Comparison of ENCODE assay signal across 1 cellular context in the genomic region with DNA sequence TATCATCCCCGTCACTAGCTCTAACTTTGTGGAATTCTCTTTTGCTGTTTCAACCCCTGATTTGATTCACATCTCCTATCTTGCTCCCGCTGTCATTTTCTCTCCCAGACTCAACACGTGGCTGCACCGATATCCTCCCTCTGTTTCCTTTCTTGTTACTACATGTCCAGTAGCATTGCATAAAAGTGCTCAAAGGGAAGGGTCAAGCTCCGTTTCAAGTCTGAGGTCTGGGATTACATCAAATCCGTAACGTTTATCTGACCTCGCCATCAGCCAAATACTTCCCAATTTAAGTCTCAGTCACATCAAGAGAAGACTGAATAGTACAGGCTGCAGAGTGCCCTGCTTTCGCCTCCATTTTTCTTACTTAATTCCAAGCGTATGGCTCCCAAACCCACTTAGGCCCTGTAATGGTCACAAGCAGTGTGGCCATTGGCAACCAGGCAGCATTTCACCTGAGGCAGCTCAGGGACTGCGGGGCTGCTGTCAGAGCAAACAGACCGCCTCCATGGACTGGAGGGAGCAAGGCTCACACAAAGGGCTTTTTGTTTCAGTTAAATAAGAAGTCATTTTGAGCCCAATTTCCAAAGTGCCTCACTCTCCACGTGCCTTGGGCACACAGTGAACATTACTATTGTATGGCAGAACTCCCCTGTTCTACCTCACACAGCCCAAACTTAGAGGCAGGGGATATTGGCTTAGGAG.
TF ChIP-seq lines count a peak whose summit lies in the region.

No MANE protein-coding gene starts in this region.

TF ChIP-seq in HepG2, 621 proteins besides CTCF, POLR2A, EP300 and RAD21 (continued from another document):
- TF ChIP-seq, protein P1, sequence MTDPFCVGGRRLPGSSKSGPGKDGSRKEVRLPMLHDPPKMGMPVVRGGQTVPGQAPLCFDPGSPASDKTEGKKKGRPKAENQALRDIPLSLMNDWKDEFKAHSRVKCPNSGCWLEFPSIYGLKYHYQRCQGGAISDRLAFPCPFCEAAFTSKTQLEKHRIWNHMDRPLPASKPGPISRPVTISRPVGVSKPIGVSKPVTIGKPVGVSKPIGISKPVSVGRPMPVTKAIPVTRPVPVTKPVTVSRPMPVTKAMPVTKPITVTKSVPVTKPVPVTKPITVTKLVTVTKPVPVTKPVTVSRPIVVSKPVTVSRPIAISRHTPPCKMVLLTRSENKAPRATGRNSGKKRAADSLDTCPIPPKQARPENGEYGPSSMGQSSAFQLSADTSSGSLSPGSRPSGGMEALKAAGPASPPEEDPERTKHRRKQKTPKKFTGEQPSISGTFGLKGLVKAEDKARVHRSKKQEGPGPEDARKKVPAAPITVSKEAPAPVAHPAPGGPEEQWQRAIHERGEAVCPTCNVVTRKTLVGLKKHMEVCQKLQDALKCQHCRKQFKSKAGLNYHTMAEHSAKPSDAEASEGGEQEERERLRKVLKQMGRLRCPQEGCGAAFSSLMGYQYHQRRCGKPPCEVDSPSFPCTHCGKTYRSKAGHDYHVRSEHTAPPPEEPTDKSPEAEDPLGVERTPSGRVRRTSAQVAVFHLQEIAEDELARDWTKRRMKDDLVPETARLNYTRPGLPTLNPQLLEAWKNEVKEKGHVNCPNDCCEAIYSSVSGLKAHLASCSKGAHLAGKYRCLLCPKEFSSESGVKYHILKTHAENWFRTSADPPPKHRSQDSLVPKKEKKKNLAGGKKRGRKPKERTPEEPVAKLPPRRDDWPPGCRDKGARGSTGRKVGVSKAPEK (CRISPR knock-in tag; IDR thresholded peaks at IDR 0.05; ENCODE audit: borderline replicate concordance), result 0 out of 2 replicates have a peak, but pooled peaks have one; percentile 28
- TF ChIP-seq ZNF33B (CRISPR knock-in tag; IDR thresholded peaks at IDR 0.05), result no peak
- 0 out of 2 replicates have a peak, but pooled peaks have one; percentile 39 for TF ChIP-seq BORCS8-MEF2B (CRISPR knock-in tag; IDR thresholded peaks at IDR 0.05)
- no peak for TF ChIP-seq SOX6 (IDR thresholded peaks at IDR 0.05)
- peak; percentile 69 for TF ChIP-seq SOX6 (CRISPR knock-in tag; IDR thresholded peaks at IDR 0.05)
- TF ChIP-seq, protein P2, sequence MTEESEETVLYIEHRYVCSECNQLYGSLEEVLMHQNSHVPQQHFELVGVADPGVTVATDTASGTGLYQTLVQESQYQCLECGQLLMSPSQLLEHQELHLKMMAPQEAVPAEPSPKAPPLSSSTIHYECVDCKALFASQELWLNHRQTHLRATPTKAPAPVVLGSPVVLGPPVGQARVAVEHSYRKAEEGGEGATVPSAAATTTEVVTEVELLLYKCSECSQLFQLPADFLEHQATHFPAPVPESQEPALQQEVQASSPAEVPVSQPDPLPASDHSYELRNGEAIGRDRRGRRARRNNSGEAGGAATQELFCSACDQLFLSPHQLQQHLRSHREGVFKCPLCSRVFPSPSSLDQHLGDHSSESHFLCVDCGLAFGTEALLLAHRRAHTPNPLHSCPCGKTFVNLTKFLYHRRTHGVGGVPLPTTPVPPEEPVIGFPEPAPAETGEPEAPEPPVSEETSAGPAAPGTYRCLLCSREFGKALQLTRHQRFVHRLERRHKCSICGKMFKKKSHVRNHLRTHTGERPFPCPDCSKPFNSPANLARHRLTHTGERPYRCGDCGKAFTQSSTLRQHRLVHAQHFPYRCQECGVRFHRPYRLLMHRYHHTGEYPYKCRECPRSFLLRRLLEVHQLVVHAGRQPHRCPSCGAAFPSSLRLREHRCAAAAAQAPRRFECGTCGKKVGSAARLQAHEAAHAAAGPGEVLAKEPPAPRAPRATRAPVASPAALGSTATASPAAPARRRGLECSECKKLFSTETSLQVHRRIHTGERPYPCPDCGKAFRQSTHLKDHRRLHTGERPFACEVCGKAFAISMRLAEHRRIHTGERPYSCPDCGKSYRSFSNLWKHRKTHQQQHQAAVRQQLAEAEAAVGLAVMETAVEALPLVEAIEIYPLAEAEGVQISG (CRISPR knock-in tag; IDR thresholded peaks at IDR 0.05), result 0 out of 2 replicates have a peak, but pooled peaks have one; percentile 19
- TF ChIP-seq, protein P3, sequence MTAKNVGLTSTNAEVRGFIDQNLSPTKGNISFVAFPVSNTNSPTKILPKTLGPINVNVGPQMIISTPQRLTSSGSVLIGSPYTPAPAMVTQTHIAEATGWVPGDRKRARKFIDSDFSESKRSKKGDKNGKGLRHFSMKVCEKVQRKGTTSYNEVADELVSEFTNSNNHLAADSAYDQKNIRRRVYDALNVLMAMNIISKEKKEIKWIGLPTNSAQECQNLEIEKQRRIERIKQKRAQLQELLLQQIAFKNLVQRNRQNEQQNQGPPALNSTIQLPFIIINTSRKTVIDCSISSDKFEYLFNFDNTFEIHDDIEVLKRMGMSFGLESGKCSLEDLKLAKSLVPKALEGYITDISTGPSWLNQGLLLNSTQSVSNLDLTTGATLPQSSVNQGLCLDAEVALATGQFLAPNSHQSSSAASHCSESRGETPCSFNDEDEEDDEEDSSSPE (CRISPR knock-in tag; IDR thresholded peaks at IDR 0.05), result 0 out of 2 replicates have a peak, but pooled peaks have one; percentile 43
- peak; percentile 37 for TF ChIP-seq ASH2L (IDR thresholded peaks at IDR 0.05; ENCODE audit: insufficient read length, low read depth, low read length)
- TF ChIP-seq ZNF605 (CRISPR knock-in tag; IDR thresholded peaks at IDR 0.05), result 0 out of 2 replicates have a peak, but pooled peaks have one; percentile 16
- 0 out of 2 replicates have a peak, but pooled peaks have one; percentile 21 for TF ChIP-seq SAP130 (CRISPR knock-in tag; IDR thresholded peaks at IDR 0.05; ENCODE audit: low read depth)
- peak; percentile 45; the same call in 1 of the 2 replicates for TF ChIP-seq MYC (CRISPR knock-in tag; IDR thresholded peaks at IDR 0.05; ENCODE audit: borderline replicate concordance)
- TF ChIP-seq ZNF644 (CRISPR knock-in tag; IDR thresholded peaks at IDR 0.05; ENCODE audit: low read depth), result peak; percentile 85
- TF ChIP-seq, protein P4, sequence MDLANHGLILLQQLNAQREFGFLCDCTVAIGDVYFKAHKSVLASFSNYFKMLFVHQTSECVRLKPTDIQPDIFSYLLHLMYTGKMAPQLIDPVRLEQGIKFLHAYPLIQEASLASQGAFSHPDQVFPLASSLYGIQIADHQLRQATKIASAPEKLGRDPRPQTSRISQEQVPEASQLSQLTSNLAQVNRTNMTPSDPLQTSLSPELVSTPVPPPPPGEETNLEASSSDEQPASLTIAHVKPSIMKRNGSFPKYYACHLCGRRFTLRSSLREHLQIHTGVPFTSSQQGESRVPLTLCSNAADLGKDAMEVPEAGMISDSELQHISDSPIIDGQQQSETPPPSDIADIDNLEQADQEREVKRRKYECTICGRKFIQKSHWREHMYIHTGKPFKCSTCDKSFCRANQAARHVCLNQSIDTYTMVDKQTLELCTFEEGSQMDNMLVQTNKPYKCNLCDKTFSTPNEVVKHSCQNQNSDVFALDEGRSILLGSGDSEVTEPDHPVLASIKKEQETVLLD (CRISPR knock-in tag; IDR thresholded peaks at IDR 0.05; ENCODE audit: low read depth), result 0 out of 2 replicates have a peak, but pooled peaks have one; percentile 28
- TF ChIP-seq ZNF292 (CRISPR knock-in tag; IDR thresholded peaks at IDR 0.05; ENCODE audit: borderline replicate concordance, low read depth), result peak; percentile 75; the same call in 1 of the 2 replicates
- TF ChIP-seq, protein P5, sequence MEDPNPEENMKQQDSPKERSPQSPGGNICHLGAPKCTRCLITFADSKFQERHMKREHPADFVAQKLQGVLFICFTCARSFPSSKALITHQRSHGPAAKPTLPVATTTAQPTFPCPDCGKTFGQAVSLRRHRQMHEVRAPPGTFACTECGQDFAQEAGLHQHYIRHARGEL (CRISPR knock-in tag; IDR thresholded peaks at IDR 0.05), result no peak
- TF ChIP-seq, protein P6, sequence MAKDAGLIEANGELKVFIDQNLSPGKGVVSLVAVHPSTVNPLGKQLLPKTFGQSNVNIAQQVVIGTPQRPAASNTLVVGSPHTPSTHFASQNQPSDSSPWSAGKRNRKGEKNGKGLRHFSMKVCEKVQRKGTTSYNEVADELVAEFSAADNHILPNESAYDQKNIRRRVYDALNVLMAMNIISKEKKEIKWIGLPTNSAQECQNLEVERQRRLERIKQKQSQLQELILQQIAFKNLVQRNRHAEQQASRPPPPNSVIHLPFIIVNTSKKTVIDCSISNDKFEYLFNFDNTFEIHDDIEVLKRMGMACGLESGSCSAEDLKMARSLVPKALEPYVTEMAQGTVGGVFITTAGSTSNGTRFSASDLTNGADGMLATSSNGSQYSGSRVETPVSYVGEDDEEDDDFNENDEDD (CRISPR knock-in tag; IDR thresholded peaks at IDR 0.05; ENCODE audit: borderline replicate concordance), result peak; percentile 29; the same call in 1 of the 2 replicates
- TF ChIP-seq HNF4A (CRISPR knock-in tag; IDR thresholded peaks at IDR 0.05), result peak; percentile 15; the same call in 1 of the 2 replicates
- TF ChIP-seq, protein P7, sequence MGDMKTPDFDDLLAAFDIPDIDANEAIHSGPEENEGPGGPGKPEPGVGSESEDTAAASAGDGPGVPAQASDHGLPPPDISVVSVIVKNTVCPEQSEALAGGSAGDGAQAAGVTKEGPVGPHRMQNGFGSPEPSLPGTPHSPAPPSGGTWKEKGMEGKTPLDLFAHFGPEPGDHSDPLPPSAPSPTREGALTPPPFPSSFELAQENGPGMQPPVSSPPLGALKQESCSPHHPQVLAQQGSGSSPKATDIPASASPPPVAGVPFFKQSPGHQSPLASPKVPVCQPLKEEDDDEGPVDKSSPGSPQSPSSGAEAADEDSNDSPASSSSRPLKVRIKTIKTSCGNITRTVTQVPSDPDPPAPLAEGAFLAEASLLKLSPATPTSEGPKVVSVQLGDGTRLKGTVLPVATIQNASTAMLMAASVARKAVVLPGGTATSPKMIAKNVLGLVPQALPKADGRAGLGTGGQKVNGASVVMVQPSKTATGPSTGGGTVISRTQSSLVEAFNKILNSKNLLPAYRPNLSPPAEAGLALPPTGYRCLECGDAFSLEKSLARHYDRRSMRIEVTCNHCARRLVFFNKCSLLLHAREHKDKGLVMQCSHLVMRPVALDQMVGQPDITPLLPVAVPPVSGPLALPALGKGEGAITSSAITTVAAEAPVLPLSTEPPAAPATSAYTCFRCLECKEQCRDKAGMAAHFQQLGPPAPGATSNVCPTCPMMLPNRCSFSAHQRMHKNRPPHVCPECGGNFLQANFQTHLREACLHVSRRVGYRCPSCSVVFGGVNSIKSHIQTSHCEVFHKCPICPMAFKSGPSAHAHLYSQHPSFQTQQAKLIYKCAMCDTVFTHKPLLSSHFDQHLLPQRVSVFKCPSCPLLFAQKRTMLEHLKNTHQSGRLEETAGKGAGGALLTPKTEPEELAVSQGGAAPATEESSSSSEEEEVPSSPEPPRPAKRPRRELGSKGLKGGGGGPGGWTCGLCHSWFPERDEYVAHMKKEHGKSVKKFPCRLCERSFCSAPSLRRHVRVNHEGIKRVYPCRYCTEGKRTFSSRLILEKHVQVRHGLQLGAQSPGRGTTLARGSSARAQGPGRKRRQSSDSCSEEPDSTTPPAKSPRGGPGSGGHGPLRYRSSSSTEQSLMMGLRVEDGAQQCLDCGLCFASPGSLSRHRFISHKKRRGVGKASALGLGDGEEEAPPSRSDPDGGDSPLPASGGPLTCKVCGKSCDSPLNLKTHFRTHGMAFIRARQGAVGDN (CRISPR knock-in tag; IDR thresholded peaks at IDR 0.05), result peak; percentile 24; the same call in 1 of the 2 replicates
- TF ChIP-seq BHLHE40 (IDR thresholded peaks at IDR 0.05; ENCODE audit: low read length), result peak; percentile 53
- TF ChIP-seq TEAD3 (CRISPR knock-in tag; optimal IDR thresholded peaks at IDR 0.05; ENCODE audit: borderline replicate concordance), result peak; percentile 16
- TF ChIP-seq, protein P8, sequence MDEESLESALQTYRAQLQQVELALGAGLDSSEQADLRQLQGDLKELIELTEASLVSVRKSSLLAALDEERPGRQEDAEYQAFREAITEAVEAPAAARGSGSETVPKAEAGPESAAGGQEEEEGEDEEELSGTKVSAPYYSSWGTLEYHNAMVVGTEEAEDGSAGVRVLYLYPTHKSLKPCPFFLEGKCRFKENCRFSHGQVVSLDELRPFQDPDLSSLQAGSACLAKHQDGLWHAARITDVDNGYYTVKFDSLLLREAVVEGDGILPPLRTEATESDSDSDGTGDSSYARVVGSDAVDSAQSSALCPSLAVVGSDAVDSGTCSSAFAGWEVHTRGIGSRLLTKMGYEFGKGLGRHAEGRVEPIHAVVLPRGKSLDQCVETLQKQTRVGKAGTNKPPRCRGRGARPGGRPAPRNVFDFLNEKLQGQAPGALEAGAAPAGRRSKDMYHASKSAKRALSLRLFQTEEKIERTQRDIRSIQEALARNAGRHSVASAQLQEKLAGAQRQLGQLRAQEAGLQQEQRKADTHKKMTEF (CRISPR knock-in tag; IDR thresholded peaks at IDR 0.05), result no peak
- peak; percentile 11 for TF ChIP-seq U2AF1 (optimal IDR thresholded peaks at IDR 0.05; ENCODE audit: low read depth, low read length)
